ENCODE assay signal across 11 cellular contexts in the genomic region with DNA sequence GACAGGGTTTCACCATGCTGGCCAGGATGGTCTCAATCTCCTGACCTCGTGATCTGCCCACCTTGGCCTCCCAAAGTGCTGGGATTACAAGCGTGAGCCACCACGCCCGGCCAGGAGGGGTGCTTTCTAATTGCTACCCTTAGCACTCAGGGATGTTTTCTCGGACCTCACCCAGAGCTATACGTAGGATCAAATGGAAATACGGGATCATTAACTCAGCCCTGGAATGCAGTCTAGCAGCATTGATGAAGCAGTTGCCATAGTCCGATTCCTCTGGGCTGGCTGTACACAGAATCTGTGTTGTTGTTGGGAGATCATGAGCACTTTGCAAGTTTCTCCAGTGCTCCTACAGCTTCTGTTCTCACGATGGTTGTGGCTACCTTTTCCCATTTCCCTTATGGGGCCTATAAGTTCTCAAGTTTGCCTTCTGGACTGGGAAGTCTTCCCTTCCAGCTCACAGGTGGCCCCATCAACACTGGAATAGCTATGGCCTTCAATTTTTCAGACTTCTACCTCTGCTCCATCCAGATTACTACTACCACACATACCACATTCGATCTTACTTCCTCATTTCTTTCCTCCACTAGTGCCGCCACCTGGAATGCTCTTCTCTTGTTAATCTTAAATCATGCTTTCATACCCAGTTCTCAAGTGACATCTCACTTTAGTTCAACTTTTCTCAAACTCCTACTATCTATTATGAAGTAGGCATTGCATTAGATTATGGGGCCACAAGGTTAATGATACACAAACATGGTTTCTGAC. TPM values are rescaled to one million over a fixed set of nuclear protein-coding genes. Genes with fewer than 3 reads are reported as not detected.
DNase-seq lines count a peak whose midpoint lies in the region; ATAC-seq and TF ChIP-seq lines count a peak whose summit lies in the region.
"Had no signal": no experiment of that assay in that cellular context is flagged by ENCODE, and none has a peak within 500 bp of the region (broad histone marks: within the 10 kb centered on the region; RNA-seq: fewer than 3 reads in every experiment).

No MANE protein-coding gene starts in this region.

- CTCF ChIA-PET in HCT116 (lab: Charles Lee), result no interaction called here

- no peaks in the 10 kb centered on the region for H3K9me2 ChIP-seq in HCT116 (ENCODE audit: insufficient read depth)

- H3K4me3 ChIP-seq in HCT116 (replicated peaks in 1 of 2; ENCODE audit: low read depth in 1 of 2, low read length in 2 of 2), result no peak overlapping the region

- no peak for TF ChIP-seq POLR2A in HCT116 (IDR thresholded peaks at IDR 0.05; ENCODE audit: borderline replicate concordance, extremely low read depth, insufficient read depth, insufficient read length)

- no peaks in the 10 kb centered on the region for H3K27me3 ChIP-seq in HCT116 (ENCODE audit: insufficient read depth, low read length)

- ATAC-seq in GM18870 (IDR thresholded peaks at IDR 0.05; ENCODE audit: unreplicated experiment) (peak; percentile 97), HCT116 (no peak), HG03469 (IDR thresholded peaks at IDR 0.05; ENCODE audit: unreplicated experiment) (peak; percentile 84), HG02970 (IDR thresholded peaks at IDR 0.05; ENCODE audit: low FRiP score, unreplicated experiment) (no peak)
- ATAC-seq: activated CD8-positive, alpha-beta T cell treated with anti-CD3 and anti-CD28 coated beads, Interleukin-2, amount 10 ng/mL, durations not matched to agents 7 days and 5 days; natural killer cell treated with Interleukin-12 subunit alpha and Interleukin-12 subunit beta and Interleukin-15 and Interleukin-18, amount 100 ng/mL, for 72 hours had no signal

- TF ChIP-seq CTCF in HCT116 (IDR thresholded peaks at IDR 0.05 in 2 of 3, conservative IDR thresholded peaks at IDR 0.05 in 1 of 3; ENCODE audit: borderline replicate concordance in 1 of 3, insufficient read depth in 1 of 3, low read depth in 2 of 3, low read length in 2 of 3), result no peak

- POLR2A ChIA-PET in HCT116 (lab: Charles Lee), result interaction anchor here (1.0 to 1.3 kb wide), 3 partner anchors 10 to 241 kb away, joined by 3 read pairs; a partner anchor contains a TSS

- H2AFZ ChIP-seq in HCT116 (ENCODE audit: low read depth, low read length, poor library complexity, severe bottlenecking), result peak overlapping the region; percentile 2

- H4K20me1 ChIP-seq in HCT116 (ENCODE audit: insufficient read depth), result no peaks in the 10 kb centered on the region

- DNase-seq in HCT116 (ENCODE audit: low read depth, low spot score), result no peak
- DNase-seq in islet precursor cell, result peak; percentile 86
- DNase-seq in AG20443 (ENCODE audit: low spot score), result no peak
- DNase-seq in activated naive CD4-positive, alpha-beta T cell treated with anti-CD3 and anti-CD28 coated beads, Interleukin-2, amount 50 U/mL, for 16 hours, result no peak
- no peak for DNase-seq in activated CD4-positive, alpha-beta T cell treated with anti-CD3 and anti-CD28 coated beads, Interleukin-2, amount 50 U/mL, for 4 hours
- DNase-seq: activated CD8-positive, alpha-beta T cell treated with anti-CD3 and anti-CD28 coated beads, Interleukin-2, amount 10 ng/mL, durations not matched to agents 7 days and 5 days; DND-41 had no signal

- RAD21 ChIA-PET in HCT116 (lab: Charles Lee; ENCODE audit: low non-redundant PET in 1 of 2, low total read pairs in 2 of 2, uncharacterized antibody in 2 of 2, unreplicated experiment in 2 of 2), result no interaction called here

- intact Hi-C loops in HCT116 (cut with micrococcal nuclease), result no loop called here

- no peak overlapping the region for H3K27ac ChIP-seq in HCT116 (ENCODE audit: low read depth, low read length)

- H3K4me1 ChIP-seq in HCT116 (ENCODE audit: control insufficient read depth in 1 of 2, insufficient read depth in 2 of 2, low read length in 2 of 2), result no peaks in the 10 kb centered on the region

- H3K79me2 ChIP-seq in HCT116 (ENCODE audit: insufficient read depth, low read length), result no peaks in the 10 kb centered on the region

- H3K9ac ChIP-seq in HCT116 (ENCODE audit: low read length), result no peak overlapping the region

- BruUV-seq in HCT116 (replicated peaks; lab: Mats Ljungman, UMichigan), result no TSS peak

- H3K36me3 ChIP-seq in HCT116 (ENCODE audit: control insufficient read depth in 1 of 2, insufficient read depth in 2 of 2, low read length in 2 of 2), result no peaks in the 10 kb centered on the region

- no peak for TF ChIP-seq RAD21 in HCT116 (IDR thresholded peaks at IDR 0.05; ENCODE audit: low read depth)

- H3K9me3 ChIP-seq in HCT116 (ENCODE audit: control insufficient read depth in 1 of 2, insufficient read depth in 1 of 2, low read depth in 1 of 2, low read length in 2 of 2), result no peaks in the 10 kb centered on the region

- no peak overlapping the region for H3K4me2 ChIP-seq in HCT116 (ENCODE audit: low read length)

TF ChIP-seq in HCT116, 20 proteins besides CTCF, POLR2A, EP300 and RAD21:
- TF ChIP-seq EZH2phosphoT487 (IDR thresholded peaks at IDR 0.05; ENCODE audit: borderline replicate concordance), result no peak
- TF ChIP-seq, protein P1, sequence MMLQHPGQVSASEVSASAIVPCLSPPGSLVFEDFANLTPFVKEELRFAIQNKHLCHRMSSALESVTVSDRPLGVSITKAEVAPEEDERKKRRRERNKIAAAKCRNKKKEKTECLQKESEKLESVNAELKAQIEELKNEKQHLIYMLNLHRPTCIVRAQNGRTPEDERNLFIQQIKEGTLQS (IDR thresholded peaks at IDR 0.05), result no peak
- no peak for TF ChIP-seq CBX3 (IDR thresholded peaks at IDR 0.05; ENCODE audit: low read depth)
- no peak for TF ChIP-seq POLR2AphosphoS5 (IDR thresholded peaks at IDR 0.05; ENCODE audit: low read depth, low read length)
- no peak for TF ChIP-seq EZH2 (IDR thresholded peaks at IDR 0.05)
- TF ChIP-seq SRF (IDR thresholded peaks at IDR 0.05; ENCODE audit: low read depth), result no peak
- TF ChIP-seq ZFX (IDR thresholded peaks at IDR 0.05), result no peak
- TF ChIP-seq SIN3A (IDR thresholded peaks at IDR 0.05; ENCODE audit: low read depth), result no peak
- TF ChIP-seq FOSL1 (IDR thresholded peaks at IDR 0.05; ENCODE audit: low read depth), result no peak
- no peak for TF ChIP-seq TCF7L2 (IDR thresholded peaks at IDR 0.05; ENCODE audit: borderline replicate concordance, extremely low read depth, insufficient read depth, insufficient read length)
- no peak for TF ChIP-seq EGR1 (IDR thresholded peaks at IDR 0.05; ENCODE audit: low read depth)
- TF ChIP-seq CEBPB (IDR thresholded peaks at IDR 0.05; ENCODE audit: low read depth), result no peak
- TF ChIP-seq, protein P2, sequence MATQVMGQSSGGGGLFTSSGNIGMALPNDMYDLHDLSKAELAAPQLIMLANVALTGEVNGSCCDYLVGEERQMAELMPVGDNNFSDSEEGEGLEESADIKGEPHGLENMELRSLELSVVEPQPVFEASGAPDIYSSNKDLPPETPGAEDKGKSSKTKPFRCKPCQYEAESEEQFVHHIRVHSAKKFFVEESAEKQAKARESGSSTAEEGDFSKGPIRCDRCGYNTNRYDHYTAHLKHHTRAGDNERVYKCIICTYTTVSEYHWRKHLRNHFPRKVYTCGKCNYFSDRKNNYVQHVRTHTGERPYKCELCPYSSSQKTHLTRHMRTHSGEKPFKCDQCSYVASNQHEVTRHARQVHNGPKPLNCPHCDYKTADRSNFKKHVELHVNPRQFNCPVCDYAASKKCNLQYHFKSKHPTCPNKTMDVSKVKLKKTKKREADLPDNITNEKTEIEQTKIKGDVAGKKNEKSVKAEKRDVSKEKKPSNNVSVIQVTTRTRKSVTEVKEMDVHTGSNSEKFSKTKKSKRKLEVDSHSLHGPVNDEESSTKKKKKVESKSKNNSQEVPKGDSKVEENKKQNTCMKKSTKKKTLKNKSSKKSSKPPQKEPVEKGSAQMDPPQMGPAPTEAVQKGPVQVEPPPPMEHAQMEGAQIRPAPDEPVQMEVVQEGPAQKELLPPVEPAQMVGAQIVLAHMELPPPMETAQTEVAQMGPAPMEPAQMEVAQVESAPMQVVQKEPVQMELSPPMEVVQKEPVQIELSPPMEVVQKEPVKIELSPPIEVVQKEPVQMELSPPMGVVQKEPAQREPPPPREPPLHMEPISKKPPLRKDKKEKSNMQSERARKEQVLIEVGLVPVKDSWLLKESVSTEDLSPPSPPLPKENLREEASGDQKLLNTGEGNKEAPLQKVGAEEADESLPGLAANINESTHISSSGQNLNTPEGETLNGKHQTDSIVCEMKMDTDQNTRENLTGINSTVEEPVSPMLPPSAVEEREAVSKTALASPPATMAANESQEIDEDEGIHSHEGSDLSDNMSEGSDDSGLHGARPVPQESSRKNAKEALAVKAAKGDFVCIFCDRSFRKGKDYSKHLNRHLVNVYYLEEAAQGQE (IDR thresholded peaks at IDR 0.05; ENCODE audit: low read depth), result no peak
- no peak for TF ChIP-seq YY1 (IDR thresholded peaks at IDR 0.05; ENCODE audit: extremely low read depth, insufficient replicate concordance, low read depth, low read length)
- TF ChIP-seq SP1 (IDR thresholded peaks at IDR 0.05; ENCODE audit: low read depth), result no peak
- no peak for TF ChIP-seq JUND (IDR thresholded peaks at IDR 0.05)

RNA-seq across cellular contexts. Expression of a gene that starts 16.1 kb away (rescaled TPM):
- total RNA-seq in HCT116 (2021; ENCODE audit: unreplicated experiment), result 41.9 TPM
- 18.2 and 20.4 TPM in 2 replicates for polyA plus RNA-seq in HCT116 (2012)

RNA-seq across cellular contexts. Expression of a gene that starts 52.6 kb away (rescaled TPM):
- total RNA-seq in HCT116 (2021; ENCODE audit: unreplicated experiment), result 5.4 TPM
- polyA plus RNA-seq in HCT116 (2012), result 4.2 and 5.6 TPM in 2 replicates

Comparison
In these comparisons a context has a peak if more than half of its experiments do, and no peak if none do; other contexts are left out.
1. ATAC-seq: peak in GM18870 (single experiment) and HG03469 (single experiment); none in HCT116 (single experiment) and HG02970 (single experiment).